ENCODE assay signal across 31 cellular contexts in the genomic region with DNA sequence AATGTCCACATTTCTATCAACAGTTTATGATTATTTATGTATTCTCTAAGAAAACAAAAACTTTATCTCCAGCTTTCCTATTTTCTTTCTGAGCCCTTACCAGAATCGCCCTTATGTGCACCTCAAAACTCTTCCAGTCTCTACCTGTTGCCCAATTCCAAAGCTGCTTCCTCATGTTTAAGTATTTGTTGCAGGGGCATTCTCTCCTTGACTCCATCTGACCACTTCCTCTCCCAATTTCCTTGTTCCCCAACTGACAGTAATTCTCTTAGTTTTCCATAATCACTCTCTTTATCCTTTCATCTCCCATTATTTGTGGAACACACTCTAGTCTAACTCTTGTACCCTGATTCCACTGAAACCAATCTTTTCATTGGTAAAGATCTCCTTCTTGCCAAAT.
DNase-seq lines count a peak whose midpoint lies in the region; FAIRE-seq and TF ChIP-seq lines count a peak whose summit lies in the region.
"Had no signal": no experiment of that assay in that cellular context is flagged by ENCODE, and none has a peak within 500 bp of the region (broad histone marks: within the 10 kb centered on the region; RNA-seq: fewer than 3 reads in every experiment).

No MANE protein-coding gene starts in this region.

- H3K4me1 ChIP-seq in esophagus squamous epithelium = peaks cover 0 to 25% (median 0%) of the 10 kb centered on the region in 3 donors
- H3K4me1 ChIP-seq in Peyer's patch = no peaks in the 10 kb centered on the region
- H3K4me1 ChIP-seq: thyroid gland had no signal

- H3K36me3 Mint-ChIP-seq in HFFc6 (ENCODE audit: low read depth) = no peaks in the 10 kb centered on the region
- H3K36me3 Mint-ChIP-seq: activated naive CD8-positive, alpha-beta T cell; CD8-positive, alpha-beta memory T cell; immature natural killer cell; naive thymus-derived CD4-positive, alpha-beta T cell had no signal

- peak overlapping the region; percentile 7; the same call in 1 of the 2 replicates for H3K4me3 Mint-ChIP-seq in HFFc6
- H3K4me3 Mint-ChIP-seq: activated CD4-positive, alpha-beta memory T cell treated with anti-CD3 and anti-CD28 coated beads, Interleukin-2, amount 10 ng/mL, durations not matched to agents 7 days and 5 days; activated naive CD8-positive, alpha-beta T cell; CD8-positive, alpha-beta memory T cell; dendritic cell treated with granulocyte-macrophage colony-stimulating factor and Interleukin-4, amounts not matched to agents 40 ng/mL and 50 ng/mL, for 4 days; immature natural killer cell; mesothelial cell of epicardium; naive thymus-derived CD4-positive, alpha-beta T cell; stimulated activated naive CD8-positive, alpha-beta T cell treated with anti-CD3 and anti-CD28 coated beads, Interleukin-15, amount 100 ng/mL, for 72 hours; T-helper 1 cell treated with Interleukin-12 subunit alpha and Interleukin-12 subunit beta and Interleukin-4 antibody, amounts not matched to agents 30 μg/mL and 1 μg/mL, for 36 hours had no signal

- no peak for FAIRE-seq in RCC 7860 (lab: Jason Lieb, UNC)
- FAIRE-seq: A549, HepG2 had no signal

- TF ChIP-seq POLR2A in esophagus squamous epithelium (IDR thresholded peaks at IDR 0.05) (no peak), Peyer's patch (IDR thresholded peaks at IDR 0.05) (no peak)

- H3K36me3 ChIP-seq in esophagus squamous epithelium (no peaks in the 10 kb centered on the region), Peyer's patch (no peaks in the 10 kb centered on the region)
- H3K36me3 ChIP-seq: thyroid gland had no signal

- H3K27ac ChIP-seq in esophagus squamous epithelium (peak overlapping the region; percentile 1 to 54 (median 50)), Peyer's patch (no peak overlapping the region)
- H3K27ac ChIP-seq: A549, thyroid gland had no signal

- peaks cover 2% of the 10 kb centered on the region for H3K27me3 Mint-ChIP-seq in HFFc6 (ENCODE audit: insufficient read depth)
- H3K27me3 Mint-ChIP-seq: dendritic cell treated with granulocyte-macrophage colony-stimulating factor and Interleukin-4, amounts not matched to agents 40 ng/mL and 50 ng/mL, for 4 days had no signal

- TF ChIP-seq CTCF in HFFc6 (IDR thresholded peaks at IDR 0.05) (no peak), esophagus squamous epithelium (IDR thresholded peaks at IDR 0.05) (no peak), Peyer's patch (IDR thresholded peaks at IDR 0.05) (no peak)

- WGBS in esophagus squamous epithelium, 2 donors = 20 to 42% methylated on average over 1 of the region's 1 CpG

- H3K9me3 ChIP-seq in esophagus squamous epithelium = no peaks in the 10 kb centered on the region
- H3K9me3 ChIP-seq in Peyer's patch = no peaks in the 10 kb centered on the region
- H3K9me3 ChIP-seq: A549, SK-N-SH, thyroid gland had no signal

- H3K4me1 Mint-ChIP-seq in HFFc6 (ENCODE audit: low read depth) = peaks cover 34% of the 10 kb centered on the region
- H3K4me1 Mint-ChIP-seq: activated CD4-positive, alpha-beta memory T cell treated with anti-CD3 and anti-CD28 coated beads, Interleukin-2, amount 10 ng/mL, durations not matched to agents 7 days and 5 days; CD8-positive, alpha-beta memory T cell; immature natural killer cell had no signal

- peak overlapping the region; percentile 61 for H3K27ac Mint-ChIP-seq in HFFc6
- H3K27ac Mint-ChIP-seq: activated CD4-positive, alpha-beta memory T cell treated with anti-CD3 and anti-CD28 coated beads, Interleukin-2, amount 10 ng/mL, durations not matched to agents 7 days and 5 days; activated naive CD8-positive, alpha-beta T cell; CD8-positive, alpha-beta memory T cell; dendritic cell treated with granulocyte-macrophage colony-stimulating factor and Interleukin-4, amounts not matched to agents 40 ng/mL and 50 ng/mL, for 4 days; immature natural killer cell; mesothelial cell of epicardium; naive thymus-derived CD4-positive, alpha-beta T cell; stimulated activated naive CD8-positive, alpha-beta T cell treated with anti-CD3 and anti-CD28 coated beads, Interleukin-15, amount 100 ng/mL, for 72 hours; T-helper 1 cell treated with Interleukin-12 subunit alpha and Interleukin-12 subunit beta and Interleukin-4 antibody, amounts not matched to agents 30 μg/mL and 1 μg/mL, for 36 hours had no signal

- DNase-seq in A172 (ENCODE audit: low spot score) (peak; percentile 21), HFFc6 (no peak), RCC 7860 (ENCODE audit: low spot score) (peak; percentile 27), esophagus squamous epithelium (lab: John Stamatoyannopoulos, UW) (no peak), Peyer's patch (no peak), NCI-H1436 (lab: John Stamatoyannopoulos, UW) (no peak), CD1c-positive myeloid dendritic cell (ENCODE audit: extremely low spot score) (no peak), NOMO-1 treated with DMSO at 0.1 percent for 48 hours (lab: John Stamatoyannopoulos, UW; ENCODE audit: unreplicated experiment) (no peak)
- DNase-seq: activated CD4-positive, alpha-beta memory T cell treated with anti-CD3 and anti-CD28 coated beads, Interleukin-2, amount 10 ng/mL, durations not matched to agents 7 days and 5 days; activated CD4-positive, CD25-positive, alpha-beta regulatory T cell treated with anti-CD3 and anti-CD28 coated beads, Interleukin-2, amount 50 U/mL, for 72 hours; activated CD8-positive, alpha-beta memory T cell treated with anti-CD3 and anti-CD28 coated beads, Interleukin-2, amount 50 U/mL, for 48 hours; activated effector memory CD4-positive, alpha-beta T cell treated with Interleukin-2 at 50 U/mL for 16 hours; anterior cingulate cortex; caudate nucleus; CD8-positive, alpha-beta memory T cell; hypothalamus; immature natural killer cell; naive thymus-derived CD4-positive, alpha-beta T cell; NCI-H2081; NCI-H2227 treated with DMSO at 0.1 percent for 48 hours; NCI-H69; nucleus accumbens; SK-N-SH; stimulated activated naive CD8-positive, alpha-beta T cell treated with anti-CD3 and anti-CD28 coated beads, Interleukin-15, amount 100 ng/mL, for 72 hours; thyroid gland had no signal

- peaks cover 0 to 14% (median 0%) of the 10 kb centered on the region in 4 donors for H3K27me3 ChIP-seq in esophagus squamous epithelium
- no peaks in the 10 kb centered on the region for H3K27me3 ChIP-seq in Peyer's patch
- H3K27me3 ChIP-seq: thyroid gland had no signal

- intact Hi-C loops in esophagus squamous epithelium (cut with DNase I) = no loop called here

- H3K4me3 ChIP-seq in esophagus squamous epithelium (no peak overlapping the region), Peyer's patch (no peak overlapping the region)
- H3K4me3 ChIP-seq: A549, thyroid gland had no signal

- no peaks in the 10 kb centered on the region for H3K9me3 Mint-ChIP-seq in HFFc6
- H3K9me3 Mint-ChIP-seq: activated CD4-positive, alpha-beta memory T cell treated with anti-CD3 and anti-CD28 coated beads, Interleukin-2, amount 10 ng/mL, durations not matched to agents 7 days and 5 days; stimulated activated naive CD8-positive, alpha-beta T cell treated with anti-CD3 and anti-CD28 coated beads, Interleukin-15, amount 100 ng/mL, for 72 hours; T-helper 1 cell treated with Interleukin-12 subunit alpha and Interleukin-12 subunit beta and Interleukin-4 antibody, amounts not matched to agents 30 μg/mL and 1 μg/mL, for 36 hours had no signal

Comparison
In these comparisons a context has a peak if more than half of its experiments do, and no peak if none do; other contexts are left out.
1. DNase-seq: peak in A172 (single experiment) and RCC 7860 (single experiment); none in HFFc6 (single experiment), esophagus squamous epithelium (single experiment), Peyer's patch (0 of 3), NCI-H1436 (single experiment), CD1c-positive myeloid dendritic cell (single experiment) and NOMO-1 treated with DMSO at 0.1 percent for 48 hours (single experiment).
2. H3K27ac ChIP-seq: peak in esophagus squamous epithelium (4 of 4); none in Peyer's patch (0 of 4).